ENCODE assay signal across 29 cellular contexts in the genomic region with DNA sequence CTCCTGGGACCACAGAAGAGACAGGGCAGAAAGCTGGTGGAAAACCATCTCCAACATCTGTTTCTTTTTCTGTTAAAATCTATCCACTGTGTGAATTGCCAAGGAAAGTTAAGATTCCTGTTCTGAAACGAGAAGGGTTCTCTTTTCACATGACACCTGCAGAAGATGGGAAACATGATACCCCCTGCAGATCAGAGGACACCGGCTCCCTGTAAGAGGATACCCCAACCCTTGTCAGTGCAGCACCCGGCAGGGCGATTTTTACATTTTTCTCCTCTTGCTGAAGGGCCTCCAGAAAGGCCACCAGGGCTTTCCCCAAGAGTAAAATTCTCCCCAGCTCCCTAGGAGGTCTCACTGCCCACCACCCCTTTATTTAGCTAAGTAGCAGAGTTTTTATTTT. TPM values are rescaled to one million over a fixed set of nuclear protein-coding genes. Genes with fewer than 3 reads are reported as not detected.
"Had no signal": no experiment of that assay in that cellular context is flagged by ENCODE, and none has a peak within 500 bp of the region (broad histone marks: within the 10 kb centered on the region; RNA-seq: fewer than 3 reads in every experiment).

No MANE protein-coding gene starts in this region.

- H3K27me3 Mint-ChIP-seq: natural killer cell treated with Interleukin-12 subunit alpha and Interleukin-12 subunit beta and Interleukin-15 and Interleukin-18, amount 100 ng/mL, for 72 hours; stimulated activated naive B cell treated with anti-CD40 and anti-IgM and Interleukin-4, amounts not matched to agents 10 μg/mL and 1 μg/mL and 100 μg/mL, for 72 hours had no signal

- H3K27ac Mint-ChIP-seq: immature natural killer cell; natural killer cell treated with Interleukin-12 subunit alpha and Interleukin-12 subunit beta and Interleukin-15 and Interleukin-18, amount 100 ng/mL, for 72 hours; stimulated activated naive B cell treated with anti-CD40 and anti-IgM and Interleukin-4, amounts not matched to agents 10 μg/mL and 1 μg/mL and 100 μg/mL, for 72 hours had no signal

- H3K4me2 ChIP-seq: smooth muscle cell had no signal

- H3K36me3 Mint-ChIP-seq: immature natural killer cell; naive thymus-derived CD4-positive, alpha-beta T cell; natural killer cell treated with Interleukin-12 subunit alpha and Interleukin-12 subunit beta and Interleukin-15 and Interleukin-18, amount 100 ng/mL, for 72 hours had no signal

- H3K4me1 ChIP-seq: pancreas, stomach, testis, thyroid gland, upper lobe of left lung, vagina had no signal

- H3K9me3 ChIP-seq: left ventricle myocardium inferior, mucosa of descending colon, pancreas, right atrium auricular region, right lobe of liver, stomach, testis, thyroid gland, transverse colon, upper lobe of left lung, vagina had no signal

- H3K4me1 Mint-ChIP-seq: immature natural killer cell had no signal

- H3K36me3 ChIP-seq: left ventricle myocardium inferior, pancreas, right atrium auricular region, right lobe of liver, stomach, thyroid gland, transverse colon, upper lobe of left lung, vagina had no signal

- H3K4me3 ChIP-seq: left ventricle myocardium inferior, lung, mucosa of descending colon, pancreas, right atrium auricular region, right lobe of liver, smooth muscle cell, stomach, testis, thyroid gland, transverse colon, upper lobe of left lung, vagina had no signal

- H3K27me3 ChIP-seq: pancreas, right atrium auricular region, right lobe of liver, testis, thyroid gland, transverse colon, upper lobe of left lung, vagina had no signal

- H3K9me3 Mint-ChIP-seq: immature natural killer cell; natural killer cell treated with Interleukin-12 subunit alpha and Interleukin-12 subunit beta and Interleukin-15 and Interleukin-18, amount 100 ng/mL, for 72 hours; neural crest cell had no signal

- H3K27ac ChIP-seq: left ventricle myocardium inferior, pancreas, right atrium auricular region, right lobe of liver, stomach, testis, thyroid gland, transverse colon, upper lobe of left lung, vagina had no signal

- H3K4me3 Mint-ChIP-seq: immature natural killer cell; naive thymus-derived CD4-positive, alpha-beta T cell; natural killer cell treated with Interleukin-12 subunit alpha and Interleukin-12 subunit beta and Interleukin-15 and Interleukin-18, amount 100 ng/mL, for 72 hours; neural crest cell; stimulated activated naive B cell treated with anti-CD40 and anti-IgM and Interleukin-4, amounts not matched to agents 10 μg/mL and 1 μg/mL and 100 μg/mL, for 72 hours had no signal

- ATAC-seq: left colon; mucosa of descending colon; naive thymus-derived CD4-positive, alpha-beta T cell; natural killer cell treated with Interleukin-12 subunit alpha and Interleukin-12 subunit beta and Interleukin-15 and Interleukin-18, amount 100 ng/mL, for 72 hours; pancreas; stimulated activated naive B cell treated with anti-CD40 and anti-IgM and Interleukin-4, amounts not matched to agents 10 μg/mL and 1 μg/mL and 100 μg/mL, for 72 hours; stimulated activated naive CD8-positive, alpha-beta T cell treated with anti-CD3 and anti-CD28 coated beads, Interleukin-15, Interleukin-2, amounts not matched to agents 100 U/mL and 50 U/mL, for 24 hours had no signal

- DNase-seq: hypothalamus; immature natural killer cell; kidney; left colon; left ventricle myocardium inferior; midbrain; mucosa of descending colon; naive thymus-derived CD4-positive, alpha-beta T cell; nucleus accumbens; pancreas; posterior cingulate gyrus; stimulated activated CD4-positive, alpha-beta T cell treated with anti-CD3 and anti-CD28 coated beads, Interleukin-1b, Interleukin-23, amount 100 ng/mL, for 48 hours; stimulated activated CD4-positive, alpha-beta T cell treated with anti-CD3 and anti-CD28 coated beads, Interleukin-2, amount 100 ng/mL, for 48 hours; stimulated activated CD4-positive, alpha-beta T cell treated with anti-CD3 and anti-CD28 coated beads, Interleukin-4, amount 100 ng/mL, for 4 hours; stimulated activated CD8-positive, alpha-beta memory T cell treated with anti-CD3 and anti-CD28 coated beads, Interleukin-4, amount 100 ng/mL, for 48 hours; stimulated activated naive B cell treated with anti-CD40 and anti-IgM and Interleukin-4, amounts not matched to agents 10 μg/mL and 1 μg/mL and 100 μg/mL, for 72 hours; stimulated activated naive CD8-positive, alpha-beta T cell treated with anti-CD3 and anti-CD28 coated beads, Interleukin-15, Interleukin-2, amounts not matched to agents 100 U/mL and 50 U/mL, for 24 hours; stomach; testis; thyroid gland; transverse colon had no signal

RNA-seq across cellular contexts. Expression of a gene that starts 48.2 kb away (rescaled TPM):
- total RNA-seq: vagina had no signal
